8 cellular contexts compared by ENCODE assay signal in the genomic region with DNA sequence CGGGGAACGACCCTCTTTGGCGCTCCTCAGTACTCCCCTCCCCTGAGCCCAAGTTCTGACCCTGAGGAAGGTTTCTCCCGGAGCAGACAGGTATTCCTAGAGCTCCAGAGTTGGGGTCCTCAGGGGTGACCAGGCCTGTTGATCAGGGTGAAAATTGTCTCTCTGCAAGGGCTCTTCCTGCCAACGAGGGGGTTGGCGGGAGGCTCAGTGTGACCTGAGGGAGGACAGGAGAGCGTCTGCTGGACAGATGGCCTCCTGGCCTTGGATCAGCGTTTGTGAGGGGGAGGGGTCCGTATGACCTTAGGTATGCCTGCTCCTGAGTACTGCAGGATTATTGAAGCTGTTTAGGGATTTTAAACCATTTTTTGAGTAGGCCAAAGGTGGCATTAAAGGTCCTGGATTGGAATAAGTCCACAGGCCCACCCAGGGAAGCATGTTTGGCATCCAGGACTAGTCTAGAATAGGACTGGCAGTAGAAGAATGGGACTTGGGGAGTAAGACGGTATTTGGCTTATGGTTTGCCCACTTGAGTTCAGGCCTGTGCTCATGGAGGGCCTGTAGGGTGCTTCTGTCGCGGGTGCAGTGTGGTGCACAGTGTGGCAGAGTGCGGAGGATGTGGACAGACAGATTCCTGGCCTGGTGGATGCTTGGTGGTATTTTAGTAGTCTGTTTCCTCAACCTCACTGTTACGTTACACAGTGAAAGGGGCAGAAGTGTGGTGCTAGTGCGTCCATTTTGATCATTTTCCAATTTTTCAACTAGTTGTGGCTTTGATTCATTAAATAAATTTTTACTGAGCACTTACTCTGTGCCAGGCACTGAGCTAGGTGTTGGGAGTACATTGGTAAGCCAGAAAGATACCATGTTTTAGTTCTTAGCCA. TPM values are rescaled to one million over a fixed set of nuclear protein-coding genes. Genes with fewer than 3 reads are reported as not detected.
DNase-seq lines count a peak whose midpoint lies in the region; ATAC-seq, FAIRE-seq and TF ChIP-seq lines count a peak whose summit lies in the region.

No MANE protein-coding gene starts in this region.

- POLR2A ChIA-PET in K562 (lab: Yijun Ruan, JAX): interaction anchor here (0.6 to 1.0 kb wide), 2 partner anchors 8 to 173 kb away, joined by 4 read pairs; no protein-coding TSS in a partner anchor

- H3K27me3 ChIP-seq in HL-60 (ENCODE audit: insufficient read depth, poor library complexity, severe bottlenecking) (no peaks in the 10 kb centered on the region), K562 (ENCODE audit: control insufficient read depth in 2 of 2, insufficient read depth in 2 of 2, low read length in 2 of 2) (no peaks in the 10 kb centered on the region)

- peaks cover 8 to 20% (median 19%) of the 10 kb centered on the region in 3 donors for H3K27me3 Mint-ChIP-seq in immature natural killer cell (ENCODE audit: low read depth in 3 of 3)

- H3K9me3 ChIP-seq in K562 (replicated peaks; ENCODE audit: control insufficient read depth, insufficient read depth, low read depth, low read length): no peaks in the 10 kb centered on the region

- peak overlapping the region; percentile 81 for H2AFZ ChIP-seq in K562 (ENCODE audit: low read depth, low read length)

- H3K4me3 Mint-ChIP-seq in immature natural killer cell: peak overlapping the region; percentile 88 to 94 (median 93)

- in situ Hi-C loops in K562 (cut with MboI): no loop called here

- TF ChIP-seq RAD21 in K562 (CRISPR knock-in tag; conservative IDR thresholded peaks at IDR 0.05 in 1 of 2, IDR thresholded peaks at IDR 0.05 in 1 of 2): no peak

- peaks cover 61 to 76% of the 10 kb centered on the region in 2 donors for H3K4me1 Mint-ChIP-seq in immature natural killer cell

- intact Hi-C loops in K562 (cut with micrococcal nuclease): loop anchor here (1.0 to 5.0 kb wide), 2 partner anchors 33 to 152 kb away; a partner anchor contains a TSS

- peaks cover 22 to 29% of the 10 kb centered on the region in 2 experiments; a peak in 4 of 5 replicates for H3K4me1 ChIP-seq in K562 (replicated peaks in 1 of 2; ENCODE audit: control insufficient read depth in 2 of 2, insufficient read depth in 2 of 2, low read length in 2 of 2)

- ATAC-seq in GM18867 (IDR thresholded peaks at IDR 0.05; ENCODE audit: unreplicated experiment): peak; percentile 7
- peak; percentile 57 for ATAC-seq in K562

- peak; percentile 40 for FAIRE-seq in K562 (lab: Jason Lieb, UNC)

- H3K9me1 ChIP-seq in K562 (ENCODE audit: control insufficient read depth, insufficient read depth, low read length): no peaks in the 10 kb centered on the region

- peaks cover 14% of the 10 kb centered on the region; the same call in 2 of the 3 replicates for H3K36me3 ChIP-seq in K562 (ENCODE audit: control insufficient read depth, insufficient read depth, low read length)

- peak overlapping the region; percentile 83 for H3K27ac ChIP-seq in HL-60 (replicated peaks)
- peak overlapping the region; percentile 90 for H3K27ac ChIP-seq in K562 (ENCODE audit: extremely low read depth, low read depth, low read length)

- peak overlapping the region; percentile 96 for H3K4me2 ChIP-seq in K562 (ENCODE audit: insufficient read depth, low read length)

- peak overlapping the region; percentile 91 to 97 (median 95) for H3K27ac Mint-ChIP-seq in immature natural killer cell

- no peaks in the 10 kb centered on the region for H3K9me3 Mint-ChIP-seq in immature natural killer cell

- no TSS peak for BruUV-seq in K562 (replicated peaks; lab: Mats Ljungman, UMichigan)

- H3K36me3 Mint-ChIP-seq in immature natural killer cell: peaks cover 0 to 3% (median 0%) of the 10 kb centered on the region in 3 donors

- 8% methylated on average over 12 of the region's 15 CpGs for WGBS in K562 (ENCODE audit: insufficient coverage, low coverage, missing lambda C conversion rate)

- CTCF ChIA-PET in K562 (lab: Yijun Ruan, JAX; ENCODE audit: low intra/inter-chr PET ratio): no interaction called here

- TF ChIP-seq CTCF in HL-60 (IDR thresholded peaks at IDR 0.05; ENCODE audit: insufficient read depth, low read length) (no peak), K562 (IDR thresholded peaks at IDR 0.05 in 2 of 3, conservative IDR thresholded peaks at IDR 0.05 in 1 of 3; ENCODE audit: insufficient read depth in 2 of 3, low read depth in 1 of 3, low read length in 3 of 3) (no peak)

- peak in 1 of 2 experiments; percentile 76 for DNase-seq in HL-60 (ENCODE audit: low read depth in 1 of 2, low spot score in 1 of 2)
- peak; percentile 12 for DNase-seq in T follicular helper cell (ENCODE audit: low read depth)
- peak; percentile 36 to 64 (median 46) for DNase-seq in K562 (ENCODE audit: extremely low read depth in 1 of 4, low spot score in 3 of 4)
- peak; percentile 59 to 63 (median 62) for DNase-seq in immature natural killer cell
- DNase-seq in stimulated activated CD4-positive, alpha-beta T cell treated with anti-CD3 and anti-CD28 coated beads, Interleukin-1b, Interleukin-23, amount 100 ng/mL, for 48 hours: peak; percentile 65
- DNase-seq in dedifferentiated amniotic fluid mesenchymal stem cell (ENCODE audit: extremely low spot score): no peak
- DNase-seq in NCI-H345 (lab: John Stamatoyannopoulos, UW): no peak

- no peak for TF ChIP-seq POLR2A in K562 (conservative IDR thresholded peaks at IDR 0.05)

- H3K9ac ChIP-seq in K562 (ENCODE audit: insufficient read depth in 1 of 2, low read depth in 2 of 2, low read length in 2 of 2): peak overlapping the region; percentile 78 to 95

- peak overlapping the region; percentile 91 for H3K4me3 ChIP-seq in HL-60 (replicated peaks; ENCODE audit: insufficient read depth, low read length)
- H3K4me3 ChIP-seq in K562: peak overlapping the region; percentile 91

- peaks cover 7% of the 10 kb centered on the region; the same call in 1 of the 2 replicates for H4K20me1 ChIP-seq in K562 (replicated peaks; ENCODE audit: control insufficient read depth, insufficient read depth, low read length)

- no peak for TF ChIP-seq EP300 in K562 (IDR thresholded peaks at IDR 0.05; ENCODE audit: low read length)

- H3K79me2 ChIP-seq in K562 (ENCODE audit: control insufficient read depth, insufficient read depth, low read length): peaks cover 66% of the 10 kb centered on the region

TF ChIP-seq in K562, 482 proteins besides CTCF, POLR2A, EP300 and RAD21 (continues in another document):
- TF ChIP-seq ATF7 (IDR thresholded peaks at IDR 0.05) (no peak), TEAD1 (CRISPR knock-in tag; IDR thresholded peaks at IDR 0.05) (0 out of 4 replicates have a peak, but pooled peaks of 1 of the 2 experiments have one; percentile 34), CHD4 (IDR thresholded peaks at IDR 0.05; ENCODE audit: insufficient read depth, insufficient replicate concordance, low read depth, low read length, poor library complexity, severe bottlenecking) (no peak), MYC (IDR thresholded peaks at IDR 0.05; ENCODE audit: low read depth, low read length) (peak; percentile 9; the same call in 1 of the 2 replicates), MYC (CRISPR knock-in tag; IDR thresholded peaks at IDR 0.05; ENCODE audit: borderline replicate concordance, low read depth) (no peak), SMARCA5 (IDR thresholded peaks at IDR 0.05) (no peak)

RNA-seq across cellular contexts. Expression of a gene that starts 1.0 kb away (rescaled TPM):
- 22.7 and 35.2 TPM in 2 replicates for total RNA-seq in K562 (2011; cell fraction: chromatin; rRNA removed; ENCODE audit: low replicate concordance)
- total RNA-seq in K562 (2011; cell fraction: nucleolus; rRNA removed): 18.4 and 21.7 TPM in 2 replicates
- 22.7 and 26.9 TPM in 2 replicates for total RNA-seq in K562 (2011; cell fraction: nucleoplasm; rRNA removed)
- total RNA-seq in K562 (2014; rRNA removed): 5.9 and 9.1 TPM in 2 replicates
- 6.3 and 6.6 TPM in 2 replicates for total RNA-seq in K562 (2014; rRNA removed; fragmentation: Illumina TruSeq; extraction: Trizol)
- 9.1 and 9.2 TPM in 2 replicates for total RNA-seq in K562 (2015; rRNA removed; fragmentation: Illumina TruSeq; extraction: Trizol)
- 22.0 and 23.8 TPM in 2 replicates for total RNA-seq in K562 (2021)
- 7.4 and 10.4 TPM in 2 replicates for polyA plus RNA-seq in K562 (2011; rRNA removed)
- 8.8 and 14.0 TPM in 2 replicates for polyA plus RNA-seq in K562 (2011; cell fraction: cytosol; rRNA removed)
- polyA plus RNA-seq in K562 (2011; cell fraction: nucleus; rRNA removed): 15.9 and 24.2 TPM in 2 replicates
- 12.6 and 16.1 TPM in 2 replicates for polyA plus RNA-seq in K562 (2012)
- 18.5 and 18.8 TPM in 2 replicates for polyA plus RNA-seq in K562 (2014; fragmentation: Illumina TruSeq; extraction: Trizol)
- 1 to 10 TPM in 1 of 2 experiments, under 1 TPM in 1; 0.88 to 1.7 TPM for polyA plus RNA-seq in K562 (2014; fragmentation: Nextera tagmentation; extraction: Ambion mirVana)
- 11.6 TPM in 2 replicates for polyA plus RNA-seq in K562 (2014; rRNA removed)
- 7.6 and 8.8 TPM in 2 replicates for polyA minus RNA-seq in K562 (2011; rRNA and poly(A)+ RNA removed)
- 13.0 and 13.9 TPM in 2 replicates for polyA minus RNA-seq in K562 (2011; cell fraction: cytosol; rRNA and poly(A)+ RNA removed)
- 8.2 and 9.0 TPM in 2 replicates for polyA minus RNA-seq in K562 (2011; cell fraction: nucleus; rRNA and poly(A)+ RNA removed)
- 1 to 10 TPM; 2.1 to 10.0 (median 2.4) TPM for polyA plus RNA-seq in immature natural killer cell

RNA-seq across cellular contexts. Expression of a gene that starts 33.4 kb away (rescaled TPM):
- total RNA-seq in K562 (2011; cell fraction: chromatin; rRNA removed; ENCODE audit: low replicate concordance): 73.8 and 151 TPM in 2 replicates
- 86.1 and 103 TPM in 2 replicates for total RNA-seq in K562 (2011; cell fraction: nucleolus; rRNA removed)
- 189 and 195 TPM in 2 replicates for total RNA-seq in K562 (2011; cell fraction: nucleoplasm; rRNA removed)
- 170 and 198 TPM in 2 replicates for total RNA-seq in K562 (2014; rRNA removed)
- total RNA-seq in K562 (2014; rRNA removed; fragmentation: Illumina TruSeq; extraction: Trizol): 270 and 314 TPM in 2 replicates
- total RNA-seq in K562 (2015; rRNA removed; fragmentation: Illumina TruSeq; extraction: Trizol): 204 and 217 TPM in 2 replicates
- 175 and 183 TPM in 2 replicates for total RNA-seq in K562 (2021)
- 166 and 238 TPM in 2 replicates for polyA plus RNA-seq in K562 (2011; rRNA removed)
- polyA plus RNA-seq in K562 (2011; cell fraction: cytosol; rRNA removed): 49.8 and 172 TPM in 2 replicates
- polyA plus RNA-seq in K562 (2011; cell fraction: nucleus; rRNA removed): 32.1 and 71.9 TPM in 2 replicates
- polyA plus RNA-seq in K562 (2012): 230 and 261 TPM in 2 replicates
- 240 and 254 TPM in 2 replicates for polyA plus RNA-seq in K562 (2014; fragmentation: Illumina TruSeq; extraction: Trizol)
- 100 to 1,000 TPM; 206 to 229 TPM for polyA plus RNA-seq in K562 (2014; fragmentation: Nextera tagmentation; extraction: Ambion mirVana)
- polyA plus RNA-seq in K562 (2014; rRNA removed): 301 and 310 TPM in 2 replicates
- polyA minus RNA-seq in K562 (2011; rRNA and poly(A)+ RNA removed): 166 and 171 TPM in 2 replicates
- 52.9 and 55.4 TPM in 2 replicates for polyA minus RNA-seq in K562 (2011; cell fraction: cytosol; rRNA and poly(A)+ RNA removed)
- 17.9 and 29.9 TPM in 2 replicates for polyA minus RNA-seq in K562 (2011; cell fraction: nucleus; rRNA and poly(A)+ RNA removed)
- polyA plus RNA-seq in immature natural killer cell: 100 to 1,000 TPM; 173 to 210 (median 188) TPM

Comparison
In these comparisons a context has a peak if more than half of its experiments do, and no peak if none do; other contexts are left out.
1. DNase-seq: peak in T follicular helper cell (single experiment), K562 (4 of 4), immature natural killer cell (3 of 3) and stimulated activated CD4-positive, alpha-beta T cell treated with anti-CD3 and anti-CD28 coated beads, Interleukin-1b, Interleukin-23, amount 100 ng/mL, for 48 hours (single experiment); none in dedifferentiated amniotic fluid mesenchymal stem cell (single experiment) and NCI-H345 (single experiment).